ENCODE assay signal across 21 cellular contexts in genomic region chr2:169406891-169407290, GRCh38. TPM values are rescaled to one million over a fixed set of nuclear protein-coding genes. Genes with fewer than 3 reads are reported as not detected.
DNase-seq lines count a peak whose midpoint lies in the region; TF ChIP-seq lines count a peak whose summit lies in the region.
"Had no signal": no experiment of that assay in that cellular context is flagged by ENCODE, and none has a peak within 500 bp of the region (broad histone marks: within the 10 kb centered on the region; RNA-seq: fewer than 3 reads in every experiment).

No MANE protein-coding gene starts in this region.

- no peaks in the 10 kb centered on the region for H3K36me3 Mint-ChIP-seq in Caco-2 (ENCODE audit: insufficient read depth, unreplicated experiment)
- H3K36me3 Mint-ChIP-seq: CD14-positive monocyte; CD4-positive, alpha-beta memory T cell; CD4-positive, CD25-positive, alpha-beta regulatory T cell; CD8-positive, alpha-beta memory T cell had no signal

- peak overlapping the region; percentile 5 for H3K27ac Mint-ChIP-seq in Caco-2 (ENCODE audit: unreplicated experiment)
- H3K27ac Mint-ChIP-seq: CD14-positive monocyte; CD4-positive, alpha-beta memory T cell; CD4-positive, CD25-positive, alpha-beta regulatory T cell; CD8-positive, alpha-beta memory T cell had no signal

- H3K9ac ChIP-seq in trophoblast cell (ENCODE audit: low read length): no peak overlapping the region
- H3K9ac ChIP-seq: BLaER1 had no signal

- no peak overlapping the region for H3K14ac ChIP-seq in trophoblast cell (ENCODE audit: low read length)

- H3K4me1 Mint-ChIP-seq in Caco-2 (ENCODE audit: low read depth, unreplicated experiment): peaks cover 21% of the 10 kb centered on the region
- H3K4me1 Mint-ChIP-seq: CD14-positive monocyte; CD4-positive, alpha-beta memory T cell; CD4-positive, CD25-positive, alpha-beta regulatory T cell; CD8-positive, alpha-beta memory T cell had no signal

- H4K12ac ChIP-seq in trophoblast cell (ENCODE audit: low read depth, low read length): no peak overlapping the region

- intact Hi-C loops in Caco-2 (cut with micrococcal nuclease; ENCODE audit: unreplicated experiment): no loop called here
- intact Hi-C loops in spleen (cut with DNase I; ENCODE audit: low total_unique reads): no loop called here

- H3K36me3 ChIP-seq in Caco-2 (ENCODE audit: control insufficient read depth, insufficient read depth, low read length) (no peaks in the 10 kb centered on the region), trophoblast cell (ENCODE audit: control insufficient read depth in 1 of 2, insufficient read depth in 2 of 2, low read length in 2 of 2) (no peaks in the 10 kb centered on the region), spleen (no peaks in the 10 kb centered on the region)
- H3K36me3 ChIP-seq: BE2C, BLaER1 had no signal

- H3K79me2 ChIP-seq in trophoblast cell (ENCODE audit: control insufficient read depth, insufficient read depth, low read length, poor library complexity): no peaks in the 10 kb centered on the region

- H3K79me1 ChIP-seq in trophoblast cell (ENCODE audit: low read length): peaks cover 4% of the 10 kb centered on the region

- no peak overlapping the region for H2AK5ac ChIP-seq in trophoblast cell (ENCODE audit: low read length)

- H3K23ac ChIP-seq in trophoblast cell (ENCODE audit: low read length): no peak overlapping the region

- peak overlapping the region; percentile 9 for H3K4me3 Mint-ChIP-seq in Caco-2 (ENCODE audit: unreplicated experiment)
- H3K4me3 Mint-ChIP-seq: CD14-positive monocyte; CD4-positive, alpha-beta memory T cell; CD4-positive, CD25-positive, alpha-beta regulatory T cell; CD8-positive, alpha-beta memory T cell had no signal

- no peak overlapping the region for H4K8ac ChIP-seq in trophoblast cell (ENCODE audit: low read depth, low read length)

- H3K4me1 ChIP-seq in Caco-2 (peaks cover 26% of the 10 kb centered on the region), trophoblast cell (ENCODE audit: control insufficient read depth in 1 of 2, insufficient read depth in 2 of 2, low read length in 2 of 2) (peaks cover 7 to 12% of the 10 kb centered on the region in 2 experiments), spleen (no peaks in the 10 kb centered on the region)
- H3K4me1 ChIP-seq: BE2C, BLaER1 had no signal

- no peak overlapping the region for H2AFZ ChIP-seq in trophoblast cell (ENCODE audit: insufficient read depth, low read length, poor library complexity)

- H3K4me2 ChIP-seq in trophoblast cell (ENCODE audit: low read length): no peak overlapping the region
- H3K4me2 ChIP-seq: BLaER1 had no signal

- H3K18ac ChIP-seq in trophoblast cell (ENCODE audit: low read length): no peak overlapping the region

- no peaks in the 10 kb centered on the region for H3K9me3 ChIP-seq in Caco-2
- H3K9me3 ChIP-seq in trophoblast cell (ENCODE audit: insufficient read depth, low read depth, low read length): no peaks in the 10 kb centered on the region
- H3K9me3 ChIP-seq in spleen: no peaks in the 10 kb centered on the region
- H3K9me3 ChIP-seq: BE2C, BLaER1 had no signal

- no TSS peak for BruUV-seq in Caco-2 (replicated peaks; lab: Mats Ljungman, UMichigan)

- CTCF ChIA-PET in Caco-2 (lab: Charles Lee): interaction anchor here (1.8 kb wide), 1 partner anchor 10 kb away, joined by 8 read pairs; no protein-coding TSS in a partner anchor

- no peak overlapping the region for H3K4ac ChIP-seq in trophoblast cell (ENCODE audit: low read depth, low read length)

- DNase-seq in Caco-2: peak; percentile 60 to 72
- peak; percentile 19 for DNase-seq in ELF-1 (ENCODE audit: low read depth, low spot score)
- peak; percentile 42 to 57 for DNase-seq in trophoblast cell
- DNase-seq in spleen: no peak
- no peak for DNase-seq in stimulated activated CD4-positive, alpha-beta T cell treated with anti-CD3 and anti-CD28 coated beads, Interleukin-12 subunit alpha, Interleukin-12 subunit beta, amount 100 ng/mL, for 4 hours
- DNase-seq: 8988T; ACHN; BE2C; C1 segment of cervical spinal cord; Calu3; CD4-positive, alpha-beta memory T cell; CD4-positive, CD25-positive, alpha-beta regulatory T cell; CD8-positive, alpha-beta memory T cell; COR-L47; DMS79 treated with DMSO at 0.1 percent for 48 hours; GDM1 had no signal

- no peak overlapping the region for H2BK5ac ChIP-seq in trophoblast cell (ENCODE audit: low read depth, low read length, poor library complexity)

- no peak for TF ChIP-seq POLR2A in spleen (IDR thresholded peaks at IDR 0.05)

- H3K27me3 ChIP-seq in Caco-2 (replicated peaks; ENCODE audit: control insufficient read depth, insufficient read depth, low read length) (no peaks in the 10 kb centered on the region), trophoblast cell (ENCODE audit: insufficient read depth, low read length) (no peaks in the 10 kb centered on the region), spleen (replicated peaks in 1 of 7) (peaks cover 0 to 4% (median 0%) of the 10 kb centered on the region in 7 donors)
- H3K27me3 ChIP-seq: BE2C, BLaER1 had no signal

- no peak overlapping the region for H2BK12ac ChIP-seq in trophoblast cell (ENCODE audit: low read length)

- H3K4me3 ChIP-seq in Caco-2 (ENCODE audit: low read depth, low read length) (no peak overlapping the region), trophoblast cell (ENCODE audit: low read depth, low read length) (no peak overlapping the region), spleen (no peak overlapping the region)
- H3K4me3 ChIP-seq: BLaER1, GM12878 had no signal

- no CpG with 5 or more reads among the region's 3 CpGs for WGBS in trophoblast cell (ENCODE audit: extremely low coverage, insufficient coverage, insufficient read length)
- WGBS in spleen, 5 donors: 79 to 96% (median 87%) methylated on average over 3 of the region's 3 CpGs

- H4K91ac ChIP-seq in trophoblast cell (ENCODE audit: low read depth, low read length): no peak overlapping the region

- H3K27me3 Mint-ChIP-seq in Caco-2 (ENCODE audit: insufficient read depth, unreplicated experiment): peaks cover 3% of the 10 kb centered on the region

- TF ChIP-seq CTCF in Caco-2 (IDR thresholded peaks at IDR 0.05; ENCODE audit: insufficient read depth in 1 of 2, low read depth in 1 of 2, low read length in 1 of 2, severe bottlenecking in 1 of 2, unreplicated experiment in 1 of 2) (no peak), spleen (IDR thresholded peaks at IDR 0.05 in 8 of 11, conservative IDR thresholded peaks at IDR 0.05 in 3 of 11) (no peak)

- H2BK120ac ChIP-seq in trophoblast cell (ENCODE audit: insufficient read depth, low read length, poor library complexity): no peak overlapping the region

- POLR2A ChIA-PET in Caco-2 (lab: Charles Lee): interaction anchor here (1.1 kb wide), 1 partner anchor 43 kb away, joined by 3 read pairs; no protein-coding TSS in a partner anchor

- H3K27ac ChIP-seq in trophoblast cell (ENCODE audit: low read depth, low read length): peak overlapping the region; percentile 11
- H3K27ac ChIP-seq in spleen: no peak overlapping the region
- H3K27ac ChIP-seq: BLaER1 had no signal

- no peaks in the 10 kb centered on the region for H3K9me3 Mint-ChIP-seq in Caco-2 (ENCODE audit: unreplicated experiment)

RNA-seq across cellular contexts. Expression of gene LRP2, which starts 44.6 kb away (rescaled TPM):
- total RNA-seq in Caco-2 (2022): 238 and 260 TPM in 2 replicates
- 5.0 and 5.2 TPM in 2 replicates for polyA plus RNA-seq in trophoblast cell (2013)
- total RNA-seq in spleen: not detected
- not detected for polyA plus RNA-seq in spleen
- total RNA-seq: CD4-positive, alpha-beta memory T cell; CD4-positive, CD25-positive, alpha-beta regulatory T cell; G401 had no signal
- polyA plus RNA-seq: AG04450; CD14-positive monocyte; CD4-positive, alpha-beta memory T cell; CD4-positive, CD25-positive, alpha-beta regulatory T cell; CD8-positive, alpha-beta memory T cell had no signal

Comparison
In these comparisons a context has a peak if more than half of its experiments do, and no peak if none do; other contexts are left out.
1. DNase-seq: peak in Caco-2 (2 of 2), ELF-1 (single experiment) and trophoblast cell (2 of 2); none in spleen (single experiment) and stimulated activated CD4-positive, alpha-beta T cell treated with anti-CD3 and anti-CD28 coated beads, Interleukin-12 subunit alpha, Interleukin-12 subunit beta, amount 100 ng/mL, for 4 hours (single experiment).
2. RNA of gene LRP2, which starts 44.6 kb away (total RNA-seq): 238 to 260 TPM in Caco-2; not detected in spleen; every median in the first group is over 100 times any median in the second.